Comparison of ENCODE assay signal across 13 cellular contexts in the genomic region with DNA sequence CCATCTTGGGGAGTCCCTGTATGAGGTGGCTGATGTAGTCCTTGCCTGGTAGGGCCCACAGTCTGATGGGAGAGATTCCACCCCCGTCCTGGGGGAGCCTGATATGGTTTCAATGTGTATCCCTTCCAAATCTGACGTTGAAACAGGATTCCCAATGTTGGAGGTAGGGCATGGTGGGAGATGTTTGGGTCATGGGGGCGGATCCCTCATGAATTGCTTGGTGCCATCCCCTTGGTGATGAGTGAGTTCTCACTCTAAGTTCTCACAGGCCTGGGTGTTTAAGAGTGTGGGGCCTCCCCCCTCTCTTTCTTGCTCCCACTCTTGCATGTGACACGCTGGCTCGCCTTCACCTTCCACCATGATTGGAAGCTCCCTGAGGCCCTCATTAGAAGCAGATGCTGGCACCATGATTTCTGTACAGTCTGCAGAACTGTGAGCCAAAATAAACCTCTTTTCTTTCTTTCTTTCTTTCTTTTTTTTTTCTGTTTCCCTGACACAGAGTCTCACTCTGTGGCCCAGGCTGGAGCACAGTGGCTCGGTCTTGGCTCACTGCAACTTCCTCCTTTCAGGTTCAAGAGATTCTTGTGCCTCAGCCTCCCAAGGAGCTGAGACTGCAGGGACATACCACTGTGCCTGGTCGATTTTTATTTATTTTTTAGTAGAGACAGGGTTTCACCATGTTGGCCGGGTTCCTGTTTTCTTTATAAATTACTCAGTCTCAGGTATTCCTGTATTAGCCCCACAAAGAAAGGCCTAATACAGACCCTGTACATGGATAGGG.
"Had no signal": no experiment of that assay in that cellular context is flagged by ENCODE, and none has a peak within 500 bp of the region (broad histone marks: within the 10 kb centered on the region; RNA-seq: fewer than 3 reads in every experiment).

No MANE protein-coding gene starts in this region.

- H3K4me3 ChIP-seq: gastrocnemius medialis had no signal

- H3K9me3 ChIP-seq: gastrocnemius medialis, SK-N-SH had no signal

- DNase-seq: activated CD4-positive, alpha-beta T cell treated with anti-CD3 and anti-CD28 coated beads for 48 hours; activated CD8-positive, alpha-beta T cell treated with anti-CD3 and anti-CD28 coated beads, Interleukin-2, amount 10 ng/mL, durations not matched to agents 7 days and 5 days; activated T-cell treated with anti-CD3 and anti-CD28 coated beads, Interleukin-2, amount 50 U/mL, for 1 hour; amygdala; effector CD4-positive, alpha-beta T cell; gastrocnemius medialis; SK-N-SH; small intestine; substantia nigra; T-helper 1 cell had no signal

- H3K27me3 ChIP-seq: gastrocnemius medialis had no signal

- H3K36me3 Mint-ChIP-seq: mesothelial cell of epicardium; stimulated activated memory B cell treated with anti-CD40 and anti-IgM and Interleukin-4, amounts not matched to agents 10 μg/mL and 1 μg/mL and 100 μg/mL, for 72 hours had no signal

- H3K27ac ChIP-seq: gastrocnemius medialis had no signal

- H3K36me3 ChIP-seq: gastrocnemius medialis had no signal

- H3K9ac ChIP-seq: SK-N-SH had no signal

- H3K27ac Mint-ChIP-seq: activated CD8-positive, alpha-beta T cell treated with anti-CD3 and anti-CD28 coated beads, Interleukin-2, amount 10 ng/mL, durations not matched to agents 7 days and 5 days; activated naive CD4-positive, alpha-beta T cell treated with anti-CD3 and anti-CD28 coated beads, Interleukin-2, amount 50 U/mL, for 72 hours; mesothelial cell of epicardium; stimulated activated memory B cell treated with anti-CD40 and anti-IgM and Interleukin-4, amounts not matched to agents 10 μg/mL and 1 μg/mL and 100 μg/mL, for 72 hours had no signal

- H3K4me1 Mint-ChIP-seq: mesothelial cell of epicardium; stimulated activated memory B cell treated with anti-CD40 and anti-IgM and Interleukin-4, amounts not matched to agents 10 μg/mL and 1 μg/mL and 100 μg/mL, for 72 hours had no signal

- H3K4me1 ChIP-seq: gastrocnemius medialis had no signal

- ATAC-seq: activated CD8-positive, alpha-beta T cell treated with anti-CD3 and anti-CD28 coated beads, Interleukin-2, amount 10 ng/mL, durations not matched to agents 7 days and 5 days; activated naive CD4-positive, alpha-beta T cell treated with anti-CD3 and anti-CD28 coated beads, Interleukin-2, amount 50 U/mL, for 72 hours; gastrocnemius medialis had no signal

- H3K4me3 Mint-ChIP-seq: activated CD8-positive, alpha-beta T cell treated with anti-CD3 and anti-CD28 coated beads, Interleukin-2, amount 10 ng/mL, durations not matched to agents 7 days and 5 days; mesothelial cell of epicardium; stimulated activated memory B cell treated with anti-CD40 and anti-IgM and Interleukin-4, amounts not matched to agents 10 μg/mL and 1 μg/mL and 100 μg/mL, for 72 hours had no signal

- H3K4me2 ChIP-seq: SK-N-SH had no signal
